In the genomic region with DNA sequence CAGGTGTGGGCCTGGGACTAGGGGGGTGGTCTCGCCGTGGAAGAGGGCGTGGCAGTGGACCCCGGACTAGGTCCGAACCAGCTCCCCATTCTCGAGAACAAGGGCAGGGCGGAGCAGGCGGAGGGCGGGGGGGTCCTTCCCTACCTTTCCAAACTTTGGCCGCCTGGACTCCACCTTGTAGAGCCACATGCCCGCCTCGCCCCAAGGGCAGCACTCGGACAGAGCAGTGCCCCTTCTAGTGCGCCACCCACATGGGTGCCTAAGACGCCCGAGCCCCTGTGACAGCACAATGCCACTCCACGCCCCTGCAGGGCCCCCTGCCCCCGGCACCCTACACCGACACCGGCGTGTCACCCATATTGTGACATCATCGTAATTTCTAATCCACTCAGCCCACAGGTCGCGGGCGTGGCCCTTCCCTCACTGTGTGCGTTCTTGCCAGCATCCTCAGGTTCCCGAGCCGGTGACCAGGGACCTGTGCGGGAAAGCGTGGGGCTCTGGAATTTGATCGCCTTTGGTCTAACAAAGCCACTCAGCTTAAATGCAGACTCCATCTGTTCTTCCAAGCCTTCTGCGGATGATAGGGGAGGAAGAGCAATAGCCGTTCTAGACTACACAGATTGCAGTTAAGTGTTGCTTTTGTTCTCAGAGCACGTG, we compare ENCODE assay signal across 8 cellular contexts. TPM values are rescaled to one million over a fixed set of nuclear protein-coding genes. Genes with fewer than 3 reads are reported as not detected.
DNase-seq lines count a peak whose midpoint lies in the region; ATAC-seq and TF ChIP-seq lines count a peak whose summit lies in the region.

No MANE protein-coding gene starts in this region.

- TF ChIP-seq CTCF in DOHH2 (IDR thresholded peaks at IDR 0.05; ENCODE audit: low read depth, low read length, poor library complexity, severe bottlenecking): no peak

- peak overlapping the region; percentile 93 for H3K4me3 ChIP-seq in DOHH2 (ENCODE audit: low read length)

- DNase-seq in NCI-H2107 treated with DMSO at 0.1 percent for 48 hours (lab: John Stamatoyannopoulos, UW; ENCODE audit: unreplicated experiment) (peak; percentile 79), globus pallidus (ENCODE audit: low spot score) (peak; percentile 47), pons (ENCODE audit: low spot score) (peak; percentile 61), HuH-7.5 (ENCODE audit: low spot score) (no peak), inferior parietal cortex (ENCODE audit: extremely low spot score) (no peak)
- peak; percentile 28 for DNase-seq in activated T-helper 1 cell treated with anti-CD3 and anti-CD28 coated beads, Interleukin-12 subunit alpha, Interleukin-12 subunit beta, Interleukin-2, Interleukin-4 antibody, amounts not matched to agents 30 ng/mL and 10 ng/mL and 1 ng/mL, durations not matched to agents 14 hours and 24 hours and 36 hours (ENCODE audit: low spot score)

- H3K36me3 ChIP-seq in DOHH2 (ENCODE audit: control insufficient read depth, low read length): peaks cover 38% of the 10 kb centered on the region

- H3K79me2 ChIP-seq in DOHH2 (ENCODE audit: control insufficient read depth, low read length): peaks cover 42% of the 10 kb centered on the region

- no peak overlapping the region for H3K27ac ChIP-seq in DOHH2 (ENCODE audit: low read depth, low read length)

- peaks cover 42% of the 10 kb centered on the region for H3K4me1 Mint-ChIP-seq in activated T-helper 1 cell treated with anti-CD3 and anti-CD28 coated beads, Interleukin-12 subunit alpha, Interleukin-12 subunit beta, Interleukin-2, Interleukin-4 antibody, amounts not matched to agents 30 ng/mL and 10 ng/mL and 1 ng/mL, durations not matched to agents 14 hours and 24 hours and 36 hours (ENCODE audit: low read depth)

- no peak for ATAC-seq in HG03354 (IDR thresholded peaks at IDR 0.05; ENCODE audit: poor library complexity, severe bottlenecking, unreplicated experiment)

- H3K4me1 ChIP-seq in DOHH2 (ENCODE audit: control insufficient read depth, low read length): peaks cover 25% of the 10 kb centered on the region

- no peaks in the 10 kb centered on the region for H3K9me2 ChIP-seq in DOHH2 (replicated peaks; ENCODE audit: control insufficient read depth, low read length)

- H3K9me3 Mint-ChIP-seq in activated T-helper 1 cell treated with anti-CD3 and anti-CD28 coated beads, Interleukin-12 subunit alpha, Interleukin-12 subunit beta, Interleukin-2, Interleukin-4 antibody, amounts not matched to agents 30 ng/mL and 10 ng/mL and 1 ng/mL, durations not matched to agents 14 hours and 24 hours and 36 hours: no peaks in the 10 kb centered on the region

- peaks cover 29% of the 10 kb centered on the region for H3F3A ChIP-seq in DOHH2 (ENCODE audit: control insufficient read depth, insufficient read depth)

- intact Hi-C loops in activated T-helper 1 cell treated with anti-CD3 and anti-CD28 coated beads, Interleukin-12 subunit alpha, Interleukin-12 subunit beta, Interleukin-2, Interleukin-4 antibody, amounts not matched to agents 30 ng/mL and 10 ng/mL and 1 ng/mL, durations not matched to agents 14 hours and 24 hours and 36 hours (cut with micrococcal nuclease): loop anchor here (1.0 to 5.0 kb wide), 5 partner anchors 16 to 1584 kb away; partner anchors contain the start of genes AUNIP, PAQR7 and PDIK1L

- H3K27ac Mint-ChIP-seq in activated T-helper 1 cell treated with anti-CD3 and anti-CD28 coated beads, Interleukin-12 subunit alpha, Interleukin-12 subunit beta, Interleukin-2, Interleukin-4 antibody, amounts not matched to agents 30 ng/mL and 10 ng/mL and 1 ng/mL, durations not matched to agents 14 hours and 24 hours and 36 hours: peak overlapping the region; percentile 49

- no peaks in the 10 kb centered on the region for H3K9me3 ChIP-seq in DOHH2 (ENCODE audit: control insufficient read depth, insufficient read depth, low read length)

- H3K4me2 ChIP-seq in DOHH2 (ENCODE audit: low read length): peak overlapping the region; percentile 70

- peaks cover 30% of the 10 kb centered on the region for H4K20me1 ChIP-seq in DOHH2 (ENCODE audit: control insufficient read depth, insufficient read depth, low read depth, low read length)

- peaks cover 24% of the 10 kb centered on the region for H3K27me3 Mint-ChIP-seq in activated T-helper 1 cell treated with anti-CD3 and anti-CD28 coated beads, Interleukin-12 subunit alpha, Interleukin-12 subunit beta, Interleukin-2, Interleukin-4 antibody, amounts not matched to agents 30 ng/mL and 10 ng/mL and 1 ng/mL, durations not matched to agents 14 hours and 24 hours and 36 hours (ENCODE audit: insufficient read depth)

- H3K27me3 ChIP-seq in DOHH2 (ENCODE audit: control insufficient read depth, low read length): peaks cover 5% of the 10 kb centered on the region

- peaks cover 15% of the 10 kb centered on the region for H3K36me3 Mint-ChIP-seq in activated T-helper 1 cell treated with anti-CD3 and anti-CD28 coated beads, Interleukin-12 subunit alpha, Interleukin-12 subunit beta, Interleukin-2, Interleukin-4 antibody, amounts not matched to agents 30 ng/mL and 10 ng/mL and 1 ng/mL, durations not matched to agents 14 hours and 24 hours and 36 hours (ENCODE audit: low read depth)

- peak overlapping the region; percentile 98 for H3K4me3 Mint-ChIP-seq in activated T-helper 1 cell treated with anti-CD3 and anti-CD28 coated beads, Interleukin-12 subunit alpha, Interleukin-12 subunit beta, Interleukin-2, Interleukin-4 antibody, amounts not matched to agents 30 ng/mL and 10 ng/mL and 1 ng/mL, durations not matched to agents 14 hours and 24 hours and 36 hours

RNA-seq across cellular contexts. Expression of gene STMN1, which starts 0.6 kb away (rescaled TPM):
- total RNA-seq in activated T-helper 1 cell treated with anti-CD3 and anti-CD28 coated beads, Interleukin-12 subunit alpha, Interleukin-12 subunit beta, Interleukin-2, Interleukin-4 antibody, amounts not matched to agents 30 ng/mL and 10 ng/mL and 1 ng/mL, durations not matched to agents 14 hours and 24 hours and 36 hours: 203 and 205 TPM in 2 replicates

RNA-seq across cellular contexts. Expression of gene PAQR7, which starts 31.3 kb away (rescaled TPM):
- 5.8 and 6.1 TPM in 2 replicates for total RNA-seq in activated T-helper 1 cell treated with anti-CD3 and anti-CD28 coated beads, Interleukin-12 subunit alpha, Interleukin-12 subunit beta, Interleukin-2, Interleukin-4 antibody, amounts not matched to agents 30 ng/mL and 10 ng/mL and 1 ng/mL, durations not matched to agents 14 hours and 24 hours and 36 hours

RNA-seq across cellular contexts. Expression of gene AUNIP, which starts 47.5 kb away (rescaled TPM):
- total RNA-seq in activated T-helper 1 cell treated with anti-CD3 and anti-CD28 coated beads, Interleukin-12 subunit alpha, Interleukin-12 subunit beta, Interleukin-2, Interleukin-4 antibody, amounts not matched to agents 30 ng/mL and 10 ng/mL and 1 ng/mL, durations not matched to agents 14 hours and 24 hours and 36 hours: 10.2 and 12.3 TPM in 2 replicates

Comparison
In these comparisons a context has a peak if more than half of its experiments do, and no peak if none do; other contexts are left out.
1. DNase-seq: peak in NCI-H2107 treated with DMSO at 0.1 percent for 48 hours (single experiment), activated T-helper 1 cell treated with anti-CD3 and anti-CD28 coated beads, Interleukin-12 subunit alpha, Interleukin-12 subunit beta, Interleukin-2, Interleukin-4 antibody, amounts not matched to agents 30 ng/mL and 10 ng/mL and 1 ng/mL, durations not matched to agents 14 hours and 24 hours and 36 hours (single experiment), globus pallidus (single experiment) and pons (single experiment); none in HuH-7.5 (single experiment) and inferior parietal cortex (single experiment).